In genomic region chr19:8001995-8002849, GRCh38 we compare ENCODE assay signal across 8 cellular contexts. TPM values are rescaled to one million over a fixed set of nuclear protein-coding genes. Genes with fewer than 3 reads are reported as not detected.
DNase-seq lines count a peak whose midpoint lies in the region; ATAC-seq and TF ChIP-seq lines count a peak whose summit lies in the region.

No MANE protein-coding gene starts in this region.

- H3K79me1 ChIP-seq in IMR-90 (ENCODE audit: low read depth in 1 of 2, low read length in 2 of 2), result peaks cover 19 to 82% of the 10 kb centered on the region in 2 experiments

- H3K23ac ChIP-seq in IMR-90 (ENCODE audit: low read depth, low read length), result peak overlapping the region; percentile 41; the same call in 1 of the 2 replicates

- H3K9ac ChIP-seq in IMR-90 (ENCODE audit: low read depth, low read length), result peak overlapping the region; percentile 80
- H3K9ac ChIP-seq in neural cell (ENCODE audit: low read length), result peak overlapping the region; percentile 46

- no peak overlapping the region for H2BK120ac ChIP-seq in IMR-90 (ENCODE audit: low read depth, low read length)

- H2BK15ac ChIP-seq in IMR-90 (ENCODE audit: low read depth, low read length), result no peak overlapping the region

- 27% methylated on average over 11 of the region's 27 CpGs; no CpG with 5 or more reads in 1 of the 2 experiments for WGBS in IMR-90 (ENCODE audit: extremely low coverage in 2 of 2, insufficient read length in 1 of 2), 2 experiments

- no peak overlapping the region for H2BK20ac ChIP-seq in IMR-90 (ENCODE audit: low read depth, low read length)

- H4K20me1 ChIP-seq in IMR-90 (ENCODE audit: insufficient read depth, low read length) (peaks cover 74% of the 10 kb centered on the region), neural cell (ENCODE audit: insufficient read depth) (peaks cover 25% of the 10 kb centered on the region)

- H3K79me2 ChIP-seq in neural cell (replicated peaks; ENCODE audit: insufficient read depth, low read length), result peaks cover 79% of the 10 kb centered on the region

- in situ Hi-C loops in IMR-90 (cut with MboI; ENCODE audit: low sequenced_read_pairs), result no loop called here

- H3K18ac ChIP-seq in IMR-90 (ENCODE audit: low read depth, low read length), result no peak overlapping the region

- TF ChIP-seq RAD21 in IMR-90 (IDR thresholded peaks at IDR 0.05; ENCODE audit: low read length), result peak; percentile 76
- TF ChIP-seq RAD21 in neural cell (conservative IDR thresholded peaks at IDR 0.05), result peak; percentile 57

- no peak overlapping the region for H4K5ac ChIP-seq in IMR-90 (ENCODE audit: low read depth, low read length)

- DNase-seq in IMR-90, result peak; percentile 75
- no peak for DNase-seq in RWPE2 (ENCODE audit: low spot score)
- DNase-seq in activated effector memory CD4-positive, alpha-beta T cell treated with anti-CD3 and anti-CD28 coated beads, Interleukin-2, amount 50 U/mL, for 16 hours, result peak; percentile 91
- DNase-seq in foreskin fibroblast, result peak; percentile 75 to 91
- DNase-seq in stimulated activated naive CD8-positive, alpha-beta T cell treated with anti-CD3 and anti-CD28 coated beads, Interleukin-15, Interleukin-2, amounts not matched to agents 100 U/mL and 50 U/mL, for 24 hours, result peak; percentile 89

- H3K9me3 ChIP-seq in IMR-90 (ENCODE audit: control insufficient read depth, insufficient read depth, low read length), result no peaks in the 10 kb centered on the region
- no peaks in the 10 kb centered on the region for H3K9me3 ChIP-seq in RWPE2 (ENCODE audit: severe bottlenecking)
- no peaks in the 10 kb centered on the region for H3K9me3 ChIP-seq in neural cell (ENCODE audit: low read length)

- no peaks in the 10 kb centered on the region for H3K27me3 ChIP-seq in IMR-90 (ENCODE audit: control insufficient read depth, insufficient read depth, low read length)
- no peaks in the 10 kb centered on the region for H3K27me3 ChIP-seq in RWPE2 (ENCODE audit: insufficient read depth, poor library complexity, severe bottlenecking)
- no peaks in the 10 kb centered on the region for H3K27me3 ChIP-seq in neural cell (ENCODE audit: insufficient read depth, low read depth, low read length)

- H2AFZ ChIP-seq in IMR-90 (replicated peaks; ENCODE audit: low read length, poor library complexity), result peak overlapping the region; percentile 80
- no peak overlapping the region for H2AFZ ChIP-seq in neural cell (ENCODE audit: low read depth, low read length)

- no peaks in the 10 kb centered on the region for H3F3A ChIP-seq in neural cell (ENCODE audit: insufficient read depth, low read length, poor library complexity, severe bottlenecking)

- CTCF ChIA-PET in IMR-90 (lab: Yijun Ruan, JAX), result interaction anchor here (0.6 to 1.5 kb wide), 8 partner anchors 13 to 530 kb away, joined by 3 to 5 read pairs (median 3); no protein-coding TSS in a partner anchor

- H2AK5ac ChIP-seq in IMR-90 (ENCODE audit: low read depth, low read length), result no peak overlapping the region; the same call in 1 of the 2 replicates

- H3K4me2 ChIP-seq in IMR-90 (ENCODE audit: low read depth, low read length) (peak overlapping the region; percentile 86), neural cell (ENCODE audit: low read length) (no peak overlapping the region)

- no peak for TF ChIP-seq POLR2A in IMR-90 (IDR thresholded peaks at IDR 0.05; ENCODE audit: low read depth, low read length)

- peak overlapping the region; percentile 67; the same call in 1 of the 2 replicates for H3K14ac ChIP-seq in IMR-90 (replicated peaks; ENCODE audit: low read depth, low read length)

- peaks cover 6% of the 10 kb centered on the region; the same call in 1 of the 2 replicates for H3K36me3 ChIP-seq in IMR-90 (ENCODE audit: control insufficient read depth, insufficient read depth, low read length)
- H3K36me3 ChIP-seq in RWPE2 (ENCODE audit: low read depth), result peaks cover 16% of the 10 kb centered on the region
- no peaks in the 10 kb centered on the region for H3K36me3 ChIP-seq in neural cell (ENCODE audit: insufficient read depth, low read length)

- no peak overlapping the region for H3K56ac ChIP-seq in IMR-90 (ENCODE audit: extremely low read depth, insufficient read depth, low read length)

- H3K4ac ChIP-seq in IMR-90 (ENCODE audit: low read depth, low read length), result peak overlapping the region; percentile 55

- H3K4me3 ChIP-seq in IMR-90 (ENCODE audit: insufficient read depth, low read depth, low read length) (peak overlapping the region; percentile 28), RWPE2 (ENCODE audit: severe bottlenecking) (no peak overlapping the region), foreskin fibroblast (ENCODE audit: low read depth in 1 of 2, low read length in 2 of 2) (peak overlapping the region; percentile 23 to 40), neural cell (ENCODE audit: low read length) (peak overlapping the region; percentile 52)

- H4K91ac ChIP-seq in IMR-90 (ENCODE audit: insufficient read depth, low read depth, low read length), result 0 out of 2 replicates have a peak overlapping the region, but pooled peaks have one; percentile 44

- dilution Hi-C loops in IMR-90 (cut with HindIII; ENCODE audit: low sequenced_read_pairs, unreplicated experiment), result no loop called here

- H3K4me1 ChIP-seq in IMR-90 (ENCODE audit: control insufficient read depth, insufficient read depth, low read length) (peaks cover 16% of the 10 kb centered on the region), RWPE2 (ENCODE audit: insufficient read depth, poor library complexity, severe bottlenecking) (peaks cover 6% of the 10 kb centered on the region)

- H2AK9ac ChIP-seq in IMR-90 (replicated peaks; ENCODE audit: low read depth, low read length, poor library complexity), result peak overlapping the region; percentile 47

- TF ChIP-seq CTCF in GM12872 (IDR thresholded peaks at IDR 0.05; ENCODE audit: insufficient read depth, low read depth, low read length) (peak; percentile 99), IMR-90 (conservative IDR thresholded peaks at IDR 0.05; ENCODE audit: low read depth, low read length) (peak; percentile 97), RWPE2 (IDR thresholded peaks at IDR 0.05; ENCODE audit: poor library complexity, severe bottlenecking) (peak; percentile 95), foreskin fibroblast (IDR thresholded peaks at IDR 0.05; ENCODE audit: low read depth, low read length) (peak; percentile 99), neural cell (IDR thresholded peaks at IDR 0.05; ENCODE audit: poor library complexity, severe bottlenecking) (peak; percentile 94)

- H3K9me2 ChIP-seq in neural cell (ENCODE audit: insufficient read depth, low read length), result no peaks in the 10 kb centered on the region

- intact Hi-C loops in IMR-90 (cut with micrococcal nuclease), result loop anchor here (1.0 to 10.0 kb wide), 3 partner anchors 32 to 253 kb away; partner anchors contain the start of gene TIMM44

- peak overlapping the region in 1 of 2 experiments; percentile 35; a peak in 1 of 4 replicates for H4K8ac ChIP-seq in IMR-90 (ENCODE audit: low read depth in 2 of 2, low read length in 2 of 2)

- POLR2A ChIA-PET in IMR-90 (lab: Charles Lee; ENCODE audit: unreplicated experiment), result interaction anchor here (0.5 kb wide), 1 partner anchor 27 kb away, joined by 7 read pairs; no protein-coding TSS in a partner anchor

- TF ChIP-seq EP300 in neural cell (conservative IDR thresholded peaks at IDR 0.05; ENCODE audit: poor library complexity, severe bottlenecking), result no peak

- H3K9me1 ChIP-seq in IMR-90 (ENCODE audit: insufficient read depth, low read length), result peaks cover 18% of the 10 kb centered on the region

- peak; percentile 68 for ATAC-seq in IMR-90 (ENCODE audit: low read depth)
- peak; percentile 76 for ATAC-seq in RWPE2 (ENCODE audit: low read depth)
- ATAC-seq in stimulated activated naive CD8-positive, alpha-beta T cell treated with anti-CD3 and anti-CD28 coated beads, Interleukin-15, Interleukin-2, amounts not matched to agents 100 U/mL and 50 U/mL, for 24 hours, result peak; percentile 66
- no peak for ATAC-seq in GM21367 (IDR thresholded peaks at IDR 0.05; ENCODE audit: unreplicated experiment)

- peak overlapping the region; percentile 60 for H2BK5ac ChIP-seq in IMR-90 (ENCODE audit: low read depth, low read length, poor library complexity, severe bottlenecking)

- TSS peak; percentile 20 for BruUV-seq in IMR-90 (replicated peaks; lab: Mats Ljungman, UMichigan)

- H3K27ac ChIP-seq in IMR-90 (ENCODE audit: insufficient read depth, low read length), result peak overlapping the region; percentile 73
- peak overlapping the region; percentile 54 for H3K27ac ChIP-seq in RWPE2 (ENCODE audit: poor library complexity, severe bottlenecking)
- peak overlapping the region; percentile 20 for H3K27ac ChIP-seq in neural cell (ENCODE audit: low read length)

TF ChIP-seq in IMR-90, 13 proteins besides CTCF, POLR2A, EP300 and RAD21 (continues in another document):
- TF ChIP-seq SMC3 (IDR thresholded peaks at IDR 0.05; ENCODE audit: low read depth, low read length) (peak; percentile 71), RCOR1 (IDR thresholded peaks at IDR 0.05; ENCODE audit: insufficient replicate concordance, low read length) (no peak)

RNA-seq across cellular contexts. Expression of gene ELAVL1, which starts 3.2 kb away (rescaled TPM):
- 56.9 and 59.0 TPM in 2 replicates for total RNA-seq in IMR-90 (2012; rRNA removed)
- polyA plus RNA-seq in IMR-90 (2012; rRNA removed), result 51.3 and 55.6 TPM in 2 replicates
- polyA plus RNA-seq in IMR-90 (2012; cell fraction: cytosol; rRNA removed), result 31.9 and 50.1 TPM in 2 replicates
- 29.2 and 35.5 TPM in 2 replicates for polyA plus RNA-seq in IMR-90 (2012; cell fraction: nucleus; rRNA removed; ENCODE audit: low replicate concordance)
- 18.4 and 19.1 TPM in 2 replicates for polyA plus RNA-seq in neural cell
- polyA minus RNA-seq in neural cell, result 29.7 and 55.3 TPM in 2 replicates

RNA-seq across cellular contexts. Expression of gene CCL25, which starts 50.3 kb away (rescaled TPM):
- total RNA-seq in IMR-90 (2012; rRNA removed), result not detected in 2 replicates
- polyA plus RNA-seq in IMR-90 (2012; rRNA removed) (not detected in 2 replicates), neural cell (1.9 and 2.4 TPM in 2 replicates)
- polyA plus RNA-seq in IMR-90 (2012; cell fraction: cytosol; rRNA removed), result not detected in 2 replicates
- polyA plus RNA-seq in IMR-90 (2012; cell fraction: nucleus; rRNA removed; ENCODE audit: low replicate concordance), result 0.16 and 0.25 TPM in 2 replicates
- 0.73 TPM in 1 of 2 replicates, not detected in the other for polyA minus RNA-seq in neural cell

RNA-seq across cellular contexts. Expression of gene TIMM44, which starts 58.8 kb away (rescaled TPM):
- total RNA-seq in IMR-90 (2012; rRNA removed), result 37.6 and 43.0 TPM in 2 replicates
- polyA plus RNA-seq in IMR-90 (2012; rRNA removed) (52.3 and 65.3 TPM in 2 replicates), neural cell (48.3 and 56.7 TPM in 2 replicates)
- 34.9 and 59.4 TPM in 2 replicates for polyA plus RNA-seq in IMR-90 (2012; cell fraction: cytosol; rRNA removed)
- polyA plus RNA-seq in IMR-90 (2012; cell fraction: nucleus; rRNA removed; ENCODE audit: low replicate concordance), result 92.3 and 186 TPM in 2 replicates
- polyA minus RNA-seq in neural cell, result 37.3 and 39.7 TPM in 2 replicates

Comparison
In these comparisons a context has a peak if more than half of its experiments do, and no peak if none do; other contexts are left out.
1. H3K27ac ChIP-seq: peak in every context shown above with its lines; median percentile 73 in IMR-90; 54 in RWPE2; 20 in neural cell.